In genomic region chr10:110304780-110305421, GRCh38 we compare ENCODE assay signal across 8 cellular contexts. TPM values are rescaled to one million over a fixed set of nuclear protein-coding genes. Genes with fewer than 3 reads are reported as not detected.
DNase-seq lines count a peak whose midpoint lies in the region; TF ChIP-seq lines count a peak whose summit lies in the region.

Gene SMNDC1, minus strand, starts transcription at chr10:110304920. Its CDS starts 1,333 bp downstream, at chr10:110303587.

- H3K27me3 Mint-ChIP-seq in activated naive CD4-positive, alpha-beta T cell treated with anti-CD3 and anti-CD28 coated beads for 36 hours (ENCODE audit: low read depth): no peaks in the 10 kb centered on the region

- peak within 1 kb of the TSS; percentile 95 for H3K4me3 Mint-ChIP-seq in activated naive CD4-positive, alpha-beta T cell treated with anti-CD3 and anti-CD28 coated beads for 36 hours

- CTCF ChIA-PET in activated naive CD4-positive, alpha-beta T cell treated with anti-CD3 and anti-CD28 coated beads for 36 hours (lab: Charles Lee): interaction anchor here (0.5 to 7.0 kb wide), 16 partner anchors 9 to 408 kb away, joined by 3 to 73 read pairs (median 4); no protein-coding TSS in a partner anchor

- H3K27me3 ChIP-seq in neuron (ENCODE audit: insufficient read depth, low read length): no peaks in the 10 kb centered on the region
- peaks cover 0 to 2% (median 0%) of the 10 kb centered on the region in 5 donors for H3K27me3 ChIP-seq in subcutaneous abdominal adipose tissue (ENCODE audit: control insufficient read depth in 5 of 5, insufficient read depth in 4 of 5, low read length in 5 of 5)

- H3K36me3 Mint-ChIP-seq in activated naive CD4-positive, alpha-beta T cell treated with anti-CD3 and anti-CD28 coated beads for 36 hours (ENCODE audit: low read depth): peaks cover 26% of the 10 kb centered on the region

- H2AFZ ChIP-seq in neuron (ENCODE audit: low read depth, low read length): peak within 1 kb of the TSS; percentile 19

- peak within 1 kb of the TSS; percentile 89 for H3K27ac ChIP-seq in subcutaneous abdominal adipose tissue (ENCODE audit: low read depth, low read length)

- H3K4me1 Mint-ChIP-seq in activated naive CD4-positive, alpha-beta T cell treated with anti-CD3 and anti-CD28 coated beads for 36 hours (ENCODE audit: low read depth): peaks cover 51% of the 10 kb centered on the region

- H3K9me3 ChIP-seq in neuron (ENCODE audit: low read length) (no peaks in the 10 kb centered on the region), subcutaneous abdominal adipose tissue (ENCODE audit: control insufficient read depth in 5 of 5, low read length in 5 of 5) (no peaks in the 10 kb centered on the region)

- TF ChIP-seq CTCF in HFF-Myc (IDR thresholded peaks at IDR 0.05; ENCODE audit: low read depth, low read length, missing control alignments): no peak

- H3K27ac Mint-ChIP-seq in activated naive CD4-positive, alpha-beta T cell treated with anti-CD3 and anti-CD28 coated beads for 36 hours: peak within 1 kb of the TSS; percentile 97

- no peaks in the 10 kb centered on the region for H3K9me3 Mint-ChIP-seq in activated naive CD4-positive, alpha-beta T cell treated with anti-CD3 and anti-CD28 coated beads for 36 hours

- H3K36me3 ChIP-seq in neuron (ENCODE audit: insufficient read depth, low read length) (peaks cover 32% of the 10 kb centered on the region), subcutaneous abdominal adipose tissue (ENCODE audit: control insufficient read depth in 5 of 5, insufficient read depth in 5 of 5, low read length in 5 of 5) (peaks cover 6 to 22% (median 17%) of the 10 kb centered on the region in 5 donors)

- peak within 1 kb of the TSS; percentile 39 to 97 (median 95) for H3K9ac ChIP-seq in subcutaneous abdominal adipose tissue (ENCODE audit: low read length in 5 of 5)

- H3K4me1 ChIP-seq in neuron (ENCODE audit: insufficient read depth, low read length): peaks cover 26% of the 10 kb centered on the region
- peaks cover 0 to 41% (median 37%) of the 10 kb centered on the region in 5 donors for H3K4me1 ChIP-seq in subcutaneous abdominal adipose tissue (ENCODE audit: control insufficient read depth in 5 of 5, insufficient read depth in 5 of 5, low read length in 5 of 5)

- DNase-seq in GM03348 (ENCODE audit: low spot score) (peak; percentile 97), HFF-Myc (ENCODE audit: extremely low read depth, low read depth) (peak; percentile 96), NAMALWA (ENCODE audit: low spot score) (peak; percentile 98), SK-N-DZ (ENCODE audit: low spot score) (peak; percentile 98), foreskin melanocyte (peak; percentile 96)
- peak; percentile 99 for DNase-seq in activated naive CD4-positive, alpha-beta T cell treated with anti-CD3 and anti-CD28 coated beads for 36 hours

- intact Hi-C loops in activated naive CD4-positive, alpha-beta T cell treated with anti-CD3 and anti-CD28 coated beads for 36 hours (cut with micrococcal nuclease): loop anchor here (1.0 to 5.0 kb wide), 6 partner anchors 80 to 772 kb away; partner anchors contain the start of genes ADRA2A, BBIP1 and SHOC2

- H3K4me3 ChIP-seq in HFF-Myc (replicated peaks; ENCODE audit: low read depth, low read length): peak within 1 kb of the TSS; percentile 87
- H3K4me3 ChIP-seq in neuron (ENCODE audit: low read length): peak within 1 kb of the TSS; percentile 100
- peak within 1 kb of the TSS; percentile 81 to 94 (median 91) for H3K4me3 ChIP-seq in subcutaneous abdominal adipose tissue (ENCODE audit: low read depth in 1 of 5, low read length in 5 of 5)

RNA-seq across cellular contexts. Expression of gene SMNDC1, which starts in this region (rescaled TPM):
- polyA plus RNA-seq in SK-N-DZ (2014; cell fraction: cytosol; rRNA removed): 9.5 and 10.3 TPM in 2 replicates
- polyA plus RNA-seq in SK-N-DZ (2014; cell fraction: nucleus; rRNA removed): 16.1 and 25.1 TPM in 2 replicates
- total RNA-seq in activated naive CD4-positive, alpha-beta T cell treated with anti-CD3 and anti-CD28 coated beads for 36 hours: 10 to 100 TPM; 42.4 to 46.2 TPM

Comparison
In these comparisons a context has a peak if more than half of its experiments do, and no peak if none do; other contexts are left out.
1. Peak in every context shown above with its lines: DNase-seq, H3K4me3 ChIP-seq and H3K27ac ChIP-seq.